Comparison of ENCODE assay signal across 23 cellular contexts in the genomic region with DNA sequence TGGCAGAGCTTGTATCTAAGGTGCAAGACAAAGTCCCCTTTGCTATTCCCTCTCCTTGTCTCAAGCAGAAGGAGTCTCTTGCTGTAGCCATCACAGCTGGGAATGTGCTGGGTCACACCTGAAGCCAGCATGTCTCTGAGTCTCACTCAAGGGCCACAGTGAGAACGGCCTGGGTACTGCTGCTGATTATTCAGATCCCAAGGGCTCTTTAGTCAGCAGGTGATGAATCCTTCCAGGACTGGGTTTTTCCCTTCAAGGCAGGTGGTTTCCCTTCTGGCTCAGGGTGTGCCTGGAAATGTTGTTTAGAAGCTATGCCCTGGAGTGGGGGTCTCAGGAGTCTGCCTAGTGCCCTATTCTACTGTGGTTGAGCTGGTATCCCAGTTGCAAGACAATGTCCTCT.
DNase-seq lines count a peak whose midpoint lies in the region; ATAC-seq, FAIRE-seq and TF ChIP-seq lines count a peak whose summit lies in the region.
"Had no signal": no experiment of that assay in that cellular context is flagged by ENCODE, and none has a peak within 500 bp of the region (broad histone marks: within the 10 kb centered on the region; RNA-seq: fewer than 3 reads in every experiment).

No MANE protein-coding gene starts in this region.

- H3K79me1 ChIP-seq in trophoblast cell (ENCODE audit: low read length): peaks cover 8% of the 10 kb centered on the region

- no peak overlapping the region for H4K12ac ChIP-seq in trophoblast cell (ENCODE audit: low read depth, low read length)

- no peak overlapping the region for H3K4me3 Mint-ChIP-seq in activated CD4-positive, alpha-beta T cell treated with anti-CD3 and anti-CD28 coated beads for 36 hours
- H3K4me3 Mint-ChIP-seq: CD14-positive monocyte, H9 had no signal

- WGBS in trophoblast cell (ENCODE audit: extremely low coverage, insufficient coverage, insufficient read length): no CpG with 5 or more reads among the region's 1 CpG

- H3K27ac Mint-ChIP-seq in activated CD4-positive, alpha-beta T cell treated with anti-CD3 and anti-CD28 coated beads for 36 hours: no peak overlapping the region
- H3K27ac Mint-ChIP-seq: CD14-positive monocyte had no signal

- H3K27ac ChIP-seq in trophoblast cell (ENCODE audit: low read depth, low read length): peak overlapping the region; percentile 61
- H3K27ac ChIP-seq: GM23248, SJSA1 had no signal

- H3K9ac ChIP-seq in trophoblast cell (ENCODE audit: low read length): no peak overlapping the region
- H3K9ac ChIP-seq: GM23248 had no signal

- H3K14ac ChIP-seq in trophoblast cell (ENCODE audit: low read length): peak overlapping the region; percentile 24

- H2BK12ac ChIP-seq in trophoblast cell (ENCODE audit: low read length): peak overlapping the region; percentile 29

- no peaks in the 10 kb centered on the region for H3K36me3 ChIP-seq in bronchial epithelial cell (ENCODE audit: control insufficient read depth, insufficient read depth, low read length)
- H3K36me3 ChIP-seq in trophoblast cell (ENCODE audit: control insufficient read depth in 1 of 2, insufficient read depth in 2 of 2, low read length in 2 of 2): no peaks in the 10 kb centered on the region
- H3K36me3 ChIP-seq: SJSA1 had no signal

- H2AFZ ChIP-seq in trophoblast cell (ENCODE audit: insufficient read depth, low read length, poor library complexity): no peak overlapping the region
- H2AFZ ChIP-seq: GM23248 had no signal

- H3K27me3 ChIP-seq in bronchial epithelial cell (ENCODE audit: control insufficient read depth, insufficient read depth, low read length) (no peaks in the 10 kb centered on the region), trophoblast cell (ENCODE audit: insufficient read depth, low read length) (no peaks in the 10 kb centered on the region)
- H3K27me3 ChIP-seq: SJSA1 had no signal

- peaks cover 13% of the 10 kb centered on the region for H3K9me3 Mint-ChIP-seq in activated CD4-positive, alpha-beta T cell treated with anti-CD3 and anti-CD28 coated beads for 36 hours (ENCODE audit: low read depth)

- no peaks in the 10 kb centered on the region for H3K27me3 Mint-ChIP-seq in activated CD4-positive, alpha-beta T cell treated with anti-CD3 and anti-CD28 coated beads for 36 hours

- no peak overlapping the region for H2BK5ac ChIP-seq in trophoblast cell (ENCODE audit: low read depth, low read length, poor library complexity)

- no peak for TF ChIP-seq POLR2A in GM12892 (IDR thresholded peaks at IDR 0.05; ENCODE audit: low read depth, low read length)

- peak; percentile 13 for DNase-seq in activated CD4-positive, alpha-beta T cell treated with anti-CD3 and anti-CD28 coated beads for 36 hours
- no peak for DNase-seq in activated CD4-positive, alpha-beta T cell treated with anti-CD3 and anti-CD28 coated beads, Interleukin-2, amount 50 U/mL, for 48 hours
- DNase-seq in GM12892 (ENCODE audit: insufficient read length): no peak
- DNase-seq in bronchial epithelial cell (ENCODE audit: low read depth): peak; percentile 60
- no peak for DNase-seq in trophoblast cell
- no peak for DNase-seq in inferior parietal cortex (ENCODE audit: extremely low spot score)
- DNase-seq: 8988T, AML-193, DND-41, H9, KG1, NCI-H1092, NCI-H1436, NCI-H187 treated with DMSO at 0.1 percent for 48 hours, NCI-H2107, NCI-H446 treated with DMSO at 0.1 percent for 48 hours, NCI-H526 treated with DMSO at 0.1 percent for 48 hours had no signal

- H3K4me2 ChIP-seq in trophoblast cell (ENCODE audit: low read length): no peak overlapping the region

- H4K8ac ChIP-seq in trophoblast cell (ENCODE audit: low read depth, low read length): no peak overlapping the region

- H3K36me3 Mint-ChIP-seq in activated CD4-positive, alpha-beta T cell treated with anti-CD3 and anti-CD28 coated beads for 36 hours (ENCODE audit: low read depth): peaks cover 7% of the 10 kb centered on the region
- H3K36me3 Mint-ChIP-seq: CD14-positive monocyte had no signal

- H2BK120ac ChIP-seq in trophoblast cell (ENCODE audit: insufficient read depth, low read length, poor library complexity): peak overlapping the region; percentile 91

- no peaks in the 10 kb centered on the region for H3K79me2 ChIP-seq in trophoblast cell (ENCODE audit: control insufficient read depth, insufficient read depth, low read length, poor library complexity)

- no peak overlapping the region for H3K4ac ChIP-seq in trophoblast cell (ENCODE audit: low read depth, low read length)

- no peak for TF ChIP-seq CTCF in bronchial epithelial cell (IDR thresholded peaks at IDR 0.05; ENCODE audit: insufficient read depth, low read length, severe bottlenecking)

- H3K23ac ChIP-seq in trophoblast cell (ENCODE audit: low read length): no peak overlapping the region

- intact Hi-C loops in activated CD4-positive, alpha-beta T cell treated with anti-CD3 and anti-CD28 coated beads for 36 hours (cut with DNase I, micrococcal nuclease): no loop called here

- CTCF ChIA-PET in activated CD4-positive, alpha-beta T cell treated with anti-CD3 and anti-CD28 coated beads for 36 hours (lab: Charles Lee): no interaction called here

- no peaks in the 10 kb centered on the region for H3K9me3 ChIP-seq in trophoblast cell (ENCODE audit: insufficient read depth, low read depth, low read length)
- H3K9me3 ChIP-seq: SJSA1 had no signal

- H3K4me1 ChIP-seq in trophoblast cell (ENCODE audit: control insufficient read depth in 1 of 2, insufficient read depth in 2 of 2, low read length in 2 of 2): peaks cover 3 to 8% of the 10 kb centered on the region in 2 experiments

- no peak for ATAC-seq in activated CD4-positive, alpha-beta T cell treated with anti-CD3 and anti-CD28 coated beads for 36 hours
- no peak for ATAC-seq in GM21381 (IDR thresholded peaks at IDR 0.05; ENCODE audit: unreplicated experiment)
- ATAC-seq: Right ventricle myocardium inferior had no signal

- FAIRE-seq in GM12892 (lab: Jason Lieb, UNC) (peak; percentile 5), bronchial epithelial cell (lab: Jason Lieb, UNC) (no peak)
- FAIRE-seq: GM12891 had no signal

- POLR2A ChIA-PET in activated CD4-positive, alpha-beta T cell treated with anti-CD3 and anti-CD28 coated beads for 36 hours (lab: Charles Lee): no interaction called here

- H2AK5ac ChIP-seq in trophoblast cell (ENCODE audit: low read length): no peak overlapping the region

- peak overlapping the region; percentile 82 for H4K91ac ChIP-seq in trophoblast cell (ENCODE audit: low read depth, low read length)

- H3K18ac ChIP-seq in trophoblast cell (ENCODE audit: low read length): no peak overlapping the region

- H3K4me3 ChIP-seq in bronchial epithelial cell (ENCODE audit: low read depth, low read length) (no peak overlapping the region), trophoblast cell (ENCODE audit: low read depth, low read length) (no peak overlapping the region)
- H3K4me3 ChIP-seq: GM23248, SJSA1 had no signal

- H3K4me1 Mint-ChIP-seq in activated CD4-positive, alpha-beta T cell treated with anti-CD3 and anti-CD28 coated beads for 36 hours: peaks cover 16% of the 10 kb centered on the region
- H3K4me1 Mint-ChIP-seq: CD14-positive monocyte had no signal

Comparison
In these comparisons a context has a peak if more than half of its experiments do, and no peak if none do; other contexts are left out.
1. DNase-seq: peak in activated CD4-positive, alpha-beta T cell treated with anti-CD3 and anti-CD28 coated beads for 36 hours (single experiment) and bronchial epithelial cell (single experiment); none in activated CD4-positive, alpha-beta T cell treated with anti-CD3 and anti-CD28 coated beads, Interleukin-2, amount 50 U/mL, for 48 hours (0 of 2), GM12892 (single experiment), trophoblast cell (0 of 2) and inferior parietal cortex (single experiment).